In genomic region chr19:8341504-8341903, GRCh38 we compare ENCODE assay signal across 1 cellular context. TPM values are rescaled to one million over a fixed set of nuclear protein-coding genes. Genes with fewer than 3 reads are reported as not detected.
"Had no signal": no experiment of that assay in that cellular context is flagged by ENCODE, and none has a peak within 500 bp of the region (broad histone marks: within the 10 kb centered on the region; RNA-seq: fewer than 3 reads in every experiment).

No MANE protein-coding gene starts in this region.

RNA-seq across cellular contexts. Expression of gene ANGPTL4, which starts 22.5 kb away (rescaled TPM):
- total RNA-seq: mononuclear cell had no signal
